In the genomic region with DNA sequence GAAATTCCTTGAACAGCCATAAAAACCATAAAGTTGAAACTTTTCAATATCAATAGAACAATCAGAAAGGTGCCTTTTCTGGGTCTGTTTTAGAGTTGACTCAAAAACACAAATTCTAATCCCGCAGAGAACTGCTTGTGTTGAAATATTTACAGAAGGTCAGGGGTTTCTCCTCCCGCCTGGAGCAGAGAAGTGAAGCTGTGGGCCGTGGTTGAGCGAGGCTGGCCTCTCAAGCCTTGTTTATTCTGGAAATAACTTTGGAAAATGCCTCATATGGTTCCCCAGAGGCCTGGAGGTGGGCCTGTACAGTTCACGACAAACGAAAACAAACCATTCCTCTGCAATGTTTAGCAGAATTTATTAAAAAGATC, we compare ENCODE assay signal across 10 cellular contexts.
DNase-seq lines count a peak whose midpoint lies in the region; ATAC-seq and TF ChIP-seq lines count a peak whose summit lies in the region.
"Had no signal": no experiment of that assay in that cellular context is flagged by ENCODE, and none has a peak within 500 bp of the region (broad histone marks: within the 10 kb centered on the region; RNA-seq: fewer than 3 reads in every experiment).

No MANE protein-coding gene starts in this region.

- no peaks in the 10 kb centered on the region for H3K36me3 ChIP-seq in heart left ventricle

- no peaks in the 10 kb centered on the region for H3K27me3 ChIP-seq in heart left ventricle

- H3K9me3 ChIP-seq in heart left ventricle = no peaks in the 10 kb centered on the region

- TF ChIP-seq CTCF in AG10803 (conservative IDR thresholded peaks at IDR 0.05; ENCODE audit: low read length) (no peak), heart left ventricle (IDR thresholded peaks at IDR 0.05) (no peak)

- in situ Hi-C loops in SK-MEL-5 (cut with HindIII; ENCODE audit: low pct_unique_long_range_greater_than_20kb, low sequenced_read_pairs) = no loop called here

- peak; percentile 84 to 93 (median 90) for ATAC-seq in heart left ventricle
- no peak for ATAC-seq in GM18873 (IDR thresholded peaks at IDR 0.05; ENCODE audit: low FRiP score, unreplicated experiment)
- no peak for ATAC-seq in HG02973 (IDR thresholded peaks at IDR 0.05; ENCODE audit: unreplicated experiment)
- ATAC-seq: CD8-positive, alpha-beta T cell had no signal

- H3K4me3 ChIP-seq in AG10803 (ENCODE audit: low read length) (no peak overlapping the region), heart left ventricle (peak overlapping the region in 2 of 12 donors; percentile 23 to 31)

- 46 to 55% (median 48%) methylated on average over 6 of the region's 6 CpGs for WGBS in heart left ventricle, 4 donors

- H3K27ac ChIP-seq in heart left ventricle = peak overlapping the region; percentile 54 to 89 (median 70)

- peak; percentile 80 for DNase-seq in AG10803 (ENCODE audit: low read depth)
- peak; percentile 13 for DNase-seq in SK-MEL-5 (ENCODE audit: low read depth, low spot score)
- DNase-seq in heart left ventricle = peak; percentile 68 to 81 (median 75)
- peak; percentile 91 for DNase-seq in posterior vena cava (ENCODE audit: low spot score)
- no peak for DNase-seq in hippocampal formation (lab: John Stamatoyannopoulos, UW)
- DNase-seq in DMS53 treated with DMSO at 0.1 percent for 48 hours (lab: John Stamatoyannopoulos, UW; ENCODE audit: unreplicated experiment) = no peak
- DNase-seq: CD8-positive, alpha-beta T cell; NCI-H345 had no signal

- H3K4me1 ChIP-seq in heart left ventricle = peaks cover 0 to 59% (median 33%) of the 10 kb centered on the region in 12 donors

- intact Hi-C loops in heart left ventricle (cut with DNase I) = loop anchor here in 4 of 10 donors (5.0 kb wide), 2 partner anchors 35 to 85 kb away; no protein-coding TSS in a partner anchor
- intact Hi-C loops in posterior vena cava (cut with DNase I) = no loop called here

- TF ChIP-seq POLR2A in heart left ventricle (IDR thresholded peaks at IDR 0.05) = no peak

Comparison
In these comparisons a context has a peak if more than half of its experiments do, and no peak if none do; other contexts are left out.
1. DNase-seq: peak in AG10803 (single experiment), SK-MEL-5 (single experiment), heart left ventricle (5 of 5) and posterior vena cava (single experiment); none in hippocampal formation (0 of 2) and DMS53 treated with DMSO at 0.1 percent for 48 hours (single experiment).
2. ATAC-seq: peak in heart left ventricle (4 of 4); none in GM18873 (single experiment) and HG02973 (single experiment).